In the genomic region with DNA sequence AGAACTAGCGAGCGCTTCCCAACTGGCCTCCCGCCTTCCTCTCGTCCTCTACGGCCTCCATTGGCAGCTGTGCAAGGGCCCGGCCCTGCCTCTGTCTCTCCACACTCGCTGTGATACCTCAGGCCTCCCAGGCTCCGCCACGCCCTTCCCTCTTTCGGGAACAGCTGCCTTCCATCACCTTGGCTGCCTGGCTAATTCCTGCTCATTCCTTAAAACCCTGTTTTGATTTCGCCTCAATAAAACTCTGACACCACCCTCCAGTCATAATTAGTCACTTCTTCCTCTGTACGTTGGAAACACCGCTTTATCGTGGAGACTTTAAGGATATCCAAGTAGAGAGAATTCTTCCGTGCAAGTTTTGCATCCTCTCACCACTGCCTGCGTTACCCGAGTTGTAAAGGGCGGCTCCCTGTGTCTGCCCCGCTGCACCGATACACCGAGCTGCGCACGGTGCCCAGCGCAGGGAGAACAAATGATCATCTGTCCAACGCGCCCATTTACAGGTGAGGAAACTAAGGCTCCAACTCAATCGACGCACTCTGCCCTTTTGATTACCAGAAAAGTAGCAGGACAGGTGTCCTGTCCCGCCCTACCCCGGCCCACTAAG, we compare ENCODE assay signal across 1 cellular context.
TF ChIP-seq lines count a peak whose summit lies in the region.

No MANE protein-coding gene starts in this region.

TF ChIP-seq in HepG2, 621 proteins besides CTCF, POLR2A, EP300 and RAD21 (continued from another document and continues in another):
- TF ChIP-seq, protein P1, sequence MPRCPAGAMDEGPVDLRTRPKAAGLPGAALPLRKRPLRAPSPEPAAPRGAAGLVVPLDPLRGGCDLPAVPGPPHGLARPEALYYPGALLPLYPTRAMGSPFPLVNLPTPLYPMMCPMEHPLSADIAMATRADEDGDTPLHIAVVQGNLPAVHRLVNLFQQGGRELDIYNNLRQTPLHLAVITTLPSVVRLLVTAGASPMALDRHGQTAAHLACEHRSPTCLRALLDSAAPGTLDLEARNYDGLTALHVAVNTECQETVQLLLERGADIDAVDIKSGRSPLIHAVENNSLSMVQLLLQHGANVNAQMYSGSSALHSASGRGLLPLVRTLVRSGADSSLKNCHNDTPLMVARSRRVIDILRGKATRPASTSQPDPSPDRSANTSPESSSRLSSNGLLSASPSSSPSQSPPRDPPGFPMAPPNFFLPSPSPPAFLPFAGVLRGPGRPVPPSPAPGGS (CRISPR knock-in tag; IDR thresholded peaks at IDR 0.05) = no peak
- peak; percentile 17 for TF ChIP-seq ASH2L (IDR thresholded peaks at IDR 0.05; ENCODE audit: insufficient read length, low read depth, low read length)
- TF ChIP-seq, protein P2, sequence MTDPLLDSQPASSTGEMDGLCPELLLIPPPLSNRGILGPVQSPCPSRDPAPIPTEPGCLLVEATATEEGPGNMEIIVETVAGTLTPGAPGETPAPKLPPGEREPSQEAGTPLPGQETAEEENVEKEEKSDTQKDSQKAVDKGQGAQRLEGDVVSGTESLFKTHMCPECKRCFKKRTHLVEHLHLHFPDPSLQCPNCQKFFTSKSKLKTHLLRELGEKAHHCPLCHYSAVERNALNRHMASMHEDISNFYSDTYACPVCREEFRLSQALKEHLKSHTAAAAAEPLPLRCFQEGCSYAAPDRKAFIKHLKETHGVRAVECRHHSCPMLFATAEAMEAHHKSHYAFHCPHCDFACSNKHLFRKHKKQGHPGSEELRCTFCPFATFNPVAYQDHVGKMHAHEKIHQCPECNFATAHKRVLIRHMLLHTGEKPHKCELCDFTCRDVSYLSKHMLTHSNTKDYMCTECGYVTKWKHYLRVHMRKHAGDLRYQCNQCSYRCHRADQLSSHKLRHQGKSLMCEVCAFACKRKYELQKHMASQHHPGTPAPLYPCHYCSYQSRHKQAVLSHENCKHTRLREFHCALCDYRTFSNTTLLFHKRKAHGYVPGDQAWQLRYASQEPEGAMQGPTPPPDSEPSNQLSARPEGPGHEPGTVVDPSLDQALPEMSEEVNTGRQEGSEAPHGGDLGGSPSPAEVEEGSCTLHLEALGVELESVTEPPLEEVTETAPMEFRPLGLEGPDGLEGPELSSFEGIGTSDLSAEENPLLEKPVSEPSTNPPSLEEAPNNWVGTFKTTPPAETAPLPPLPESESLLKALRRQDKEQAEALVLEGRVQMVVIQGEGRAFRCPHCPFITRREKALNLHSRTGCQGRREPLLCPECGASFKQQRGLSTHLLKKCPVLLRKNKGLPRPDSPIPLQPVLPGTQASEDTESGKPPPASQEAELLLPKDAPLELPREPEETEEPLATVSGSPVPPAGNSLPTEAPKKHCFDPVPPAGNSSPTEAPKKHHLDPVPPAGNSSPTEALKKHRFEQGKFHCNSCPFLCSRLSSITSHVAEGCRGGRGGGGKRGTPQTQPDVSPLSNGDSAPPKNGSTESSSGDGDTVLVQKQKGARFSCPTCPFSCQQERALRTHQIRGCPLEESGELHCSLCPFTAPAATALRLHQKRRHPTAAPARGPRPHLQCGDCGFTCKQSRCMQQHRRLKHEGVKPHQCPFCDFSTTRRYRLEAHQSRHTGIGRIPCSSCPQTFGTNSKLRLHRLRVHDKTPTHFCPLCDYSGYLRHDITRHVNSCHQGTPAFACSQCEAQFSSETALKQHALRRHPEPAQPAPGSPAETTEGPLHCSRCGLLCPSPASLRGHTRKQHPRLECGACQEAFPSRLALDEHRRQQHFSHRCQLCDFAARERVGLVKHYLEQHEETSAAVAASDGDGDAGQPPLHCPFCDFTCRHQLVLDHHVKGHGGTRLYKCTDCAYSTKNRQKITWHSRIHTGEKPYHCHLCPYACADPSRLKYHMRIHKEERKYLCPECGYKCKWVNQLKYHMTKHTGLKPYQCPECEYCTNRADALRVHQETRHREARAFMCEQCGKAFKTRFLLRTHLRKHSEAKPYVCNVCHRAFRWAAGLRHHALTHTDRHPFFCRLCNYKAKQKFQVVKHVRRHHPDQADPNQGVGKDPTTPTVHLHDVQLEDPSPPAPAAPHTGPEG (CRISPR knock-in tag; IDR thresholded peaks at IDR 0.05) = peak; percentile 40; the same call in 1 of the 2 replicates
- no peak for TF ChIP-seq ZNF674 (CRISPR knock-in tag; IDR thresholded peaks at IDR 0.05; ENCODE audit: low read depth)
- peak; percentile 79 for TF ChIP-seq ZMYM3 (CRISPR knock-in tag; IDR thresholded peaks at IDR 0.05)
- TF ChIP-seq, protein P3, sequence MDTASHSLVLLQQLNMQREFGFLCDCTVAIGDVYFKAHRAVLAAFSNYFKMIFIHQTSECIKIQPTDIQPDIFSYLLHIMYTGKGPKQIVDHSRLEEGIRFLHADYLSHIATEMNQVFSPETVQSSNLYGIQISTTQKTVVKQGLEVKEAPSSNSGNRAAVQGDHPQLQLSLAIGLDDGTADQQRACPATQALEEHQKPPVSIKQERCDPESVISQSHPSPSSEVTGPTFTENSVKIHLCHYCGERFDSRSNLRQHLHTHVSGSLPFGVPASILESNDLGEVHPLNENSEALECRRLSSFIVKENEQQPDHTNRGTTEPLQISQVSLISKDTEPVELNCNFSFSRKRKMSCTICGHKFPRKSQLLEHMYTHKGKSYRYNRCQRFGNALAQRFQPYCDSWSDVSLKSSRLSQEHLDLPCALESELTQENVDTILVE (CRISPR knock-in tag; IDR thresholded peaks at IDR 0.05) = 0 out of 2 replicates have a peak, but pooled peaks have one; percentile 6
- TF ChIP-seq CAMTA2 (CRISPR knock-in tag; IDR thresholded peaks at IDR 0.05; ENCODE audit: borderline replicate concordance) = no peak
- no peak for TF ChIP-seq PAWR (CRISPR knock-in tag; IDR thresholded peaks at IDR 0.05; ENCODE audit: borderline replicate concordance)
- TF ChIP-seq SOX13 (IDR thresholded peaks at IDR 0.05) = no peak
- 0 out of 4 replicates have a peak, but pooled peaks of 1 of the 2 experiments have one; percentile 5 for TF ChIP-seq SOX13 (CRISPR knock-in tag; conservative IDR thresholded peaks at IDR 0.05 in 1 of 2, IDR thresholded peaks at IDR 0.05 in 1 of 2)
- TF ChIP-seq KDM2A (CRISPR knock-in tag; IDR thresholded peaks at IDR 0.05; ENCODE audit: borderline replicate concordance, low read depth) = 0 out of 2 replicates have a peak, but pooled peaks have one; percentile 21
- TF ChIP-seq, protein P4, sequence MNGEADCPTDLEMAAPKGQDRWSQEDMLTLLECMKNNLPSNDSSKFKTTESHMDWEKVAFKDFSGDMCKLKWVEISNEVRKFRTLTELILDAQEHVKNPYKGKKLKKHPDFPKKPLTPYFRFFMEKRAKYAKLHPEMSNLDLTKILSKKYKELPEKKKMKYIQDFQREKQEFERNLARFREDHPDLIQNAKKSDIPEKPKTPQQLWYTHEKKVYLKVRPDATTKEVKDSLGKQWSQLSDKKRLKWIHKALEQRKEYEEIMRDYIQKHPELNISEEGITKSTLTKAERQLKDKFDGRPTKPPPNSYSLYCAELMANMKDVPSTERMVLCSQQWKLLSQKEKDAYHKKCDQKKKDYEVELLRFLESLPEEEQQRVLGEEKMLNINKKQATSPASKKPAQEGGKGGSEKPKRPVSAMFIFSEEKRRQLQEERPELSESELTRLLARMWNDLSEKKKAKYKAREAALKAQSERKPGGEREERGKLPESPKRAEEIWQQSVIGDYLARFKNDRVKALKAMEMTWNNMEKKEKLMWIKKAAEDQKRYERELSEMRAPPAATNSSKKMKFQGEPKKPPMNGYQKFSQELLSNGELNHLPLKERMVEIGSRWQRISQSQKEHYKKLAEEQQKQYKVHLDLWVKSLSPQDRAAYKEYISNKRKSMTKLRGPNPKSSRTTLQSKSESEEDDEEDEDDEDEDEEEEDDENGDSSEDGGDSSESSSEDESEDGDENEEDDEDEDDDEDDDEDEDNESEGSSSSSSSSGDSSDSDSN (CRISPR knock-in tag; IDR thresholded peaks at IDR 0.05) = peak; percentile 20; the same call in 1 of the 2 replicates
- TF ChIP-seq GFI1 (CRISPR knock-in tag; IDR thresholded peaks at IDR 0.05; ENCODE audit: borderline replicate concordance) = no peak
- 0 out of 2 replicates have a peak, but pooled peaks have one; percentile 60 for TF ChIP-seq ZSCAN20 (CRISPR knock-in tag; IDR thresholded peaks at IDR 0.05; ENCODE audit: borderline replicate concordance)
- TF ChIP-seq ADNP (CRISPR knock-in tag; IDR thresholded peaks at IDR 0.05) = peak; percentile 69; the same call in 1 of the 2 replicates
- 0 out of 2 replicates have a peak, but pooled peaks have one; percentile 54 for TF ChIP-seq ZNF232 (CRISPR knock-in tag; IDR thresholded peaks at IDR 0.05; ENCODE audit: borderline replicate concordance)
- TF ChIP-seq ZNF225 (CRISPR knock-in tag; IDR thresholded peaks at IDR 0.05) = 0 out of 2 replicates have a peak, but pooled peaks have one; percentile 64
- peak; percentile 18; the same call in 1 of the 2 replicates for TF ChIP-seq SAP130 (CRISPR knock-in tag; IDR thresholded peaks at IDR 0.05; ENCODE audit: low read depth)
- 0 out of 2 replicates have a peak, but pooled peaks have one; percentile 38 for TF ChIP-seq ZSCAN21 (CRISPR knock-in tag; IDR thresholded peaks at IDR 0.05; ENCODE audit: borderline replicate concordance)
- TF ChIP-seq HNRNPLL (IDR thresholded peaks at IDR 0.05; ENCODE audit: low read depth, low read length, poor library complexity, severe bottlenecking) = peak; percentile 51
- TF ChIP-seq SRY (CRISPR knock-in tag; IDR thresholded peaks at IDR 0.05) = 0 out of 2 replicates have a peak, but pooled peaks have one; percentile 66
- TF ChIP-seq ZNF83 (CRISPR knock-in tag; IDR thresholded peaks at IDR 0.05; ENCODE audit: borderline replicate concordance) = 0 out of 2 replicates have a peak, but pooled peaks have one; percentile 60
- no peak for TF ChIP-seq TOE1 (CRISPR knock-in tag; IDR thresholded peaks at IDR 0.05)
- peak; percentile 13 for TF ChIP-seq IKZF4 (CRISPR knock-in tag; IDR thresholded peaks at IDR 0.05; ENCODE audit: borderline replicate concordance, low read depth, not compliant biosample characterization)
- TF ChIP-seq, protein P5, sequence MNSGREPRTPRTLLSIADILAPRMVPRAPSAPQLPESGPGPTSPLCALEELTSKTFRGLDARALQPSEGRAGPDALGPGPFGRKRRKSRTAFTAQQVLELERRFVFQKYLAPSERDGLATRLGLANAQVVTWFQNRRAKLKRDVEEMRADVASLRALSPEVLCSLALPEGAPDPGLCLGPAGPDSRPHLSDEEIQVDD (CRISPR knock-in tag; IDR thresholded peaks at IDR 0.05; ENCODE audit: borderline replicate concordance) = 0 out of 2 replicates have a peak, but pooled peaks have one; percentile 39
- TF ChIP-seq, protein P6, sequence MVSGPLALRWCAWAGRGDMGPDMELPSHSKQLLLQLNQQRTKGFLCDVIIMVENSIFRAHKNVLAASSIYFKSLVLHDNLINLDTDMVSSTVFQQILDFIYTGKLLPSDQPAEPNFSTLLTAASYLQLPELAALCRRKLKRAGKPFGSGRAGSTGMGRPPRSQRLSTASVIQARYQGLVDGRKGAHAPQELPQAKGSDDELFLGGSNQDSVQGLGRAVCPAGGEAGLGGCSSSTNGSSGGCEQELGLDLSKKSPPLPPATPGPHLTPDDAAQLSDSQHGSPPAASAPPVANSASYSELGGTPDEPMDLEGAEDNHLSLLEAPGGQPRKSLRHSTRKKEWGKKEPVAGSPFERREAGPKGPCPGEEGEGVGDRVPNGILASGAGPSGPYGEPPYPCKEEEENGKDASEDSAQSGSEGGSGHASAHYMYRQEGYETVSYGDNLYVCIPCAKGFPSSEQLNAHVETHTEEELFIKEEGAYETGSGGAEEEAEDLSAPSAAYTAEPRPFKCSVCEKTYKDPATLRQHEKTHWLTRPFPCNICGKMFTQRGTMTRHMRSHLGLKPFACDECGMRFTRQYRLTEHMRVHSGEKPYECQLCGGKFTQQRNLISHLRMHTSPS (CRISPR knock-in tag; IDR thresholded peaks at IDR 0.05; ENCODE audit: low read depth) = 0 out of 2 replicates have a peak, but pooled peaks have one; percentile 28
- TF ChIP-seq SIX4 (CRISPR knock-in tag; IDR thresholded peaks at IDR 0.05) = no peak
- TF ChIP-seq, protein P7, sequence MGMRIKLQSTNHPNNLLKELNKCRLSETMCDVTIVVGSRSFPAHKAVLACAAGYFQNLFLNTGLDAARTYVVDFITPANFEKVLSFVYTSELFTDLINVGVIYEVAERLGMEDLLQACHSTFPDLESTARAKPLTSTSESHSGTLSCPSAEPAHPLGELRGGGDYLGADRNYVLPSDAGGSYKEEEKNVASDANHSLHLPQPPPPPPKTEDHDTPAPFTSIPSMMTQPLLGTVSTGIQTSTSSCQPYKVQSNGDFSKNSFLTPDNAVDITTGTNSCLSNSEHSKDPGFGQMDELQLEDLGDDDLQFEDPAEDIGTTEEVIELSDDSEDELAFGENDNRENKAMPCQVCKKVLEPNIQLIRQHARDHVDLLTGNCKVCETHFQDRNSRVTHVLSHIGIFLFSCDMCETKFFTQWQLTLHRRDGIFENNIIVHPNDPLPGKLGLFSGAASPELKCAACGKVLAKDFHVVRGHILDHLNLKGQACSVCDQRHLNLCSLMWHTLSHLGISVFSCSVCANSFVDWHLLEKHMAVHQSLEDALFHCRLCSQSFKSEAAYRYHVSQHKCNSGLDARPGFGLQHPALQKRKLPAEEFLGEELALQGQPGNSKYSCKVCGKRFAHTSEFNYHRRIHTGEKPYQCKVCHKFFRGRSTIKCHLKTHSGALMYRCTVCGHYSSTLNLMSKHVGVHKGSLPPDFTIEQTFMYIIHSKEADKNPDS (CRISPR knock-in tag; IDR thresholded peaks at IDR 0.05) = peak; percentile 28; the same call in 1 of the 2 replicates
- TF ChIP-seq, protein P8, sequence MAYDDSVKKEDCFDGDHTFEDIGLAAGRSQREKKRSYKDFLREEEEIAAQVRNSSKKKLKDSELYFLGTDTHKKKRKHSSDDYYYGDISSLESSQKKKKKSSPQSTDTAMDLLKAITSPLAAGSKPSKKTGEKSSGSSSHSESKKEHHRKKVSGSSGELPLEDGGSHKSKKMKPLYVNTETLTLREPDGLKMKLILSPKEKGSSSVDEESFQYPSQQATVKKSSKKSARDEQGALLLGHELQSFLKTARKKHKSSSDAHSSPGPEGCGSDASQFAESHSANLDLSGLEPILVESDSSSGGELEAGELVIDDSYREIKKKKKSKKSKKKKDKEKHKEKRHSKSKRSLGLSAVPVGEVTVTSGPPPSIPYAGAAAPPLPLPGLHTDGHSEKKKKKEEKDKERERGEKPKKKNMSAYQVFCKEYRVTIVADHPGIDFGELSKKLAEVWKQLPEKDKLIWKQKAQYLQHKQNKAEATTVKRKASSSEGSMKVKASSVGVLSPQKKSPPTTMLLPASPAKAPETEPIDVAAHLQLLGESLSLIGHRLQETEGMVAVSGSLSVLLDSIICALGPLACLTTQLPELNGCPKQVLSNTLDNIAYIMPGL (CRISPR knock-in tag; IDR thresholded peaks at IDR 0.05; ENCODE audit: borderline replicate concordance in 1 of 2, low read depth in 1 of 2) = 0 out of 4 replicates have a peak, but pooled peaks of 1 of the 2 experiments have one; percentile 10
- TF ChIP-seq ZNF629 (CRISPR knock-in tag; conservative IDR thresholded peaks at IDR 0.05) = peak; percentile 96
- 0 out of 2 replicates have a peak, but pooled peaks have one; percentile 4 for TF ChIP-seq KDM5B (CRISPR knock-in tag; IDR thresholded peaks at IDR 0.05; ENCODE audit: borderline replicate concordance)
